In genomic region chr7:132379292-132379691, GRCh38 we compare ENCODE assay signal across 14 cellular contexts.
"Had no signal": no experiment of that assay in that cellular context is flagged by ENCODE, and none has a peak within 500 bp of the region (broad histone marks: within the 10 kb centered on the region; RNA-seq: fewer than 3 reads in every experiment).

No MANE protein-coding gene starts in this region.

- H3K27me3 ChIP-seq: body of pancreas, foreskin keratinocyte, stomach had no signal

- H3K4me3 ChIP-seq: body of pancreas, coronary artery, psoas muscle, stomach had no signal

- H3K4me1 ChIP-seq: foreskin keratinocyte, psoas muscle had no signal

- H3K36me3 ChIP-seq: stomach had no signal

- DNase-seq: activated CD4-positive, alpha-beta memory T cell treated with anti-CD3 and anti-CD28 coated beads for 36 hours; activated effector memory CD4-positive, alpha-beta T cell treated with Interleukin-2 at 50 U/mL for 16 hours; activated T-cell treated with anti-CD3 and anti-CD28 coated beads, Interleukin-2, amount 50 U/mL, for 4 hours; amniotic stem cell; effector CD4-positive, alpha-beta T cell; foreskin keratinocyte; glutamatergic neuron; nephron progenitor cell; psoas muscle; stimulated activated CD4-positive, alpha-beta T cell treated with anti-CD3 and anti-CD28 coated beads, Interleukin-1b, Interleukin-23, amount 100 ng/mL, for 48 hours; stomach had no signal

- H3K9me3 ChIP-seq: body of pancreas, psoas muscle, stomach had no signal

- ATAC-seq: activated naive CD4-positive, alpha-beta T cell treated with anti-CD3 and anti-CD28 coated beads, Interleukin-2, amount 50 U/mL, for 72 hours; activated T-cell treated with anti-CD3 and anti-CD28 coated beads, Interleukin-2, amount 50 U/mL, for 4 hours; foreskin keratinocyte had no signal

- H3K27ac ChIP-seq: foreskin keratinocyte, psoas muscle, stomach had no signal
